Comparison of ENCODE assay signal across 12 cellular contexts in genomic region chr11:96221244-96222070, GRCh38.
DNase-seq lines count a peak whose midpoint lies in the region; ATAC-seq and TF ChIP-seq lines count a peak whose summit lies in the region.
"Had no signal": no experiment of that assay in that cellular context is flagged by ENCODE, and none has a peak within 500 bp of the region (broad histone marks: within the 10 kb centered on the region; RNA-seq: fewer than 3 reads in every experiment).

No MANE protein-coding gene starts in this region.

- no peaks in the 10 kb centered on the region for H3K9me3 Mint-ChIP-seq in CD8-positive, alpha-beta memory T cell
- H3K9me3 Mint-ChIP-seq in activated naive CD8-positive, alpha-beta T cell (ENCODE audit: low read depth), result no peaks in the 10 kb centered on the region
- peaks cover 0 to 4% (median 0%) of the 10 kb centered on the region in 11 donors for H3K9me3 Mint-ChIP-seq in naive thymus-derived CD4-positive, alpha-beta T cell

- H3K4me1 Mint-ChIP-seq in CD8-positive, alpha-beta memory T cell, result peaks cover 65 to 86% (median 79%) of the 10 kb centered on the region in 3 donors
- H3K4me1 Mint-ChIP-seq in activated naive CD8-positive, alpha-beta T cell (ENCODE audit: low read depth), result peaks cover 87% of the 10 kb centered on the region
- peaks cover 43 to 97% (median 86%) of the 10 kb centered on the region in 7 donors for H3K4me1 Mint-ChIP-seq in naive thymus-derived CD4-positive, alpha-beta T cell

- H3K4me1 ChIP-seq in ACC112 (ENCODE audit: control insufficient read depth, insufficient read depth, low read length, unreplicated experiment), result peaks cover 63% of the 10 kb centered on the region
- peaks cover 77% of the 10 kb centered on the region for H3K4me1 ChIP-seq in CD8-positive, alpha-beta memory T cell (ENCODE audit: insufficient read depth, low read length)
- peaks cover 51 to 79% of the 10 kb centered on the region in 2 donors for H3K4me1 ChIP-seq in naive thymus-derived CD4-positive, alpha-beta T cell (ENCODE audit: control insufficient read depth in 2 of 2, insufficient read depth in 2 of 2, low read length in 2 of 2)

- peak; percentile 65 for ATAC-seq in naive thymus-derived CD4-positive, alpha-beta T cell
- no peak for ATAC-seq in HG02610 (IDR thresholded peaks at IDR 0.05; ENCODE audit: unreplicated experiment)
- ATAC-seq in HG02571 (IDR thresholded peaks at IDR 0.05; ENCODE audit: unreplicated experiment), result no peak
- no peak for ATAC-seq in omental fat pad (ENCODE audit: low FRiP score)

- H3K27me3 ChIP-seq in ACC112 (ENCODE audit: insufficient read depth, low read length), result no peaks in the 10 kb centered on the region
- H3K27me3 ChIP-seq in CD8-positive, alpha-beta memory T cell (ENCODE audit: insufficient read depth, low read length, poor library complexity, severe bottlenecking), result no peaks in the 10 kb centered on the region
- no peaks in the 10 kb centered on the region for H3K27me3 ChIP-seq in naive thymus-derived CD4-positive, alpha-beta T cell (ENCODE audit: control insufficient read depth in 2 of 2, insufficient read depth in 2 of 2, low read length in 2 of 2)
- H3K27me3 ChIP-seq: heart left ventricle had no signal

- H3K9me3 ChIP-seq in CD8-positive, alpha-beta memory T cell (ENCODE audit: low read length), result no peaks in the 10 kb centered on the region
- H3K9me3 ChIP-seq in naive thymus-derived CD4-positive, alpha-beta T cell (ENCODE audit: control insufficient read depth in 2 of 3, low read length in 3 of 3), result no peaks in the 10 kb centered on the region
- H3K9me3 ChIP-seq: heart left ventricle had no signal

- peak overlapping the region; percentile 58 to 88 (median 80) for H3K27ac Mint-ChIP-seq in CD8-positive, alpha-beta memory T cell
- peak overlapping the region; percentile 89 for H3K27ac Mint-ChIP-seq in activated naive CD8-positive, alpha-beta T cell
- peak overlapping the region in 8 of 9 donors; percentile 80 to 99 (median 86) for H3K27ac Mint-ChIP-seq in naive thymus-derived CD4-positive, alpha-beta T cell

- CTCF ChIA-PET in CD8-positive, alpha-beta memory T cell (lab: Charles Lee), result interaction anchor here (0.6 to 1.8 kb wide), 6 partner anchors 16 to 122 kb away, joined by 3 to 10 read pairs (median 4); partner anchors contain the start of gene MAML2
- CTCF ChIA-PET in naive thymus-derived CD4-positive, alpha-beta T cell (lab: Charles Lee), result interaction anchor here (1.0 to 2.5 kb wide), 3 partner anchors 17 to 121 kb away, joined by 3 to 9 read pairs (median 4); partner anchors contain the start of gene MAML2

- H3K4me3 Mint-ChIP-seq in CD8-positive, alpha-beta memory T cell, result peak overlapping the region in 5 of 7 donors; percentile 16 to 69 (median 61)
- peak overlapping the region; percentile 14 for H3K4me3 Mint-ChIP-seq in activated naive CD8-positive, alpha-beta T cell
- peak overlapping the region; percentile 29 to 81 (median 51) for H3K4me3 Mint-ChIP-seq in naive thymus-derived CD4-positive, alpha-beta T cell

- no peak overlapping the region for H3K4me3 ChIP-seq in ACC112 (ENCODE audit: low read depth, low read length)
- no peak overlapping the region for H3K4me3 ChIP-seq in CD8-positive, alpha-beta memory T cell (ENCODE audit: low read length)
- H3K4me3 ChIP-seq in naive thymus-derived CD4-positive, alpha-beta T cell (ENCODE audit: low read length), result no peak overlapping the region
- H3K4me3 ChIP-seq: heart left ventricle had no signal

- H3K79me2 ChIP-seq in ACC112 (ENCODE audit: control insufficient read depth, insufficient read depth, low read length, unreplicated experiment), result peaks cover 79% of the 10 kb centered on the region

- no peak for DNase-seq in CD8-positive, alpha-beta memory T cell
- DNase-seq in naive thymus-derived CD4-positive, alpha-beta T cell, result no peak
- DNase-seq in SIG-M5 (lab: John Stamatoyannopoulos, UW), result no peak
- no peak for DNase-seq in omental fat pad (ENCODE audit: low spot score)
- DNase-seq: activated CD8-positive, alpha-beta memory T cell treated with anti-CD3 and anti-CD28 coated beads, Interleukin-2, amount 50 U/mL, for 4 hours; heart left ventricle; MM.1S; OCI-M1 had no signal

- H3K27me3 Mint-ChIP-seq in CD8-positive, alpha-beta memory T cell, result no peaks in the 10 kb centered on the region
- no peaks in the 10 kb centered on the region for H3K27me3 Mint-ChIP-seq in activated naive CD8-positive, alpha-beta T cell
- no peaks in the 10 kb centered on the region for H3K27me3 Mint-ChIP-seq in naive thymus-derived CD4-positive, alpha-beta T cell

- no peak for TF ChIP-seq CTCF in omental fat pad (IDR thresholded peaks at IDR 0.05)

- peaks cover 2 to 12% (median 10%) of the 10 kb centered on the region in 3 donors for H3K36me3 Mint-ChIP-seq in CD8-positive, alpha-beta memory T cell
- H3K36me3 Mint-ChIP-seq in activated naive CD8-positive, alpha-beta T cell, result peaks cover 11% of the 10 kb centered on the region
- peaks cover 0 to 29% (median 20%) of the 10 kb centered on the region in 5 donors for H3K36me3 Mint-ChIP-seq in naive thymus-derived CD4-positive, alpha-beta T cell

- H3K27ac ChIP-seq in ACC112 (ENCODE audit: low read depth, low read length), result peak overlapping the region; percentile 62
- H3K27ac ChIP-seq in CD8-positive, alpha-beta memory T cell (ENCODE audit: low read depth, low read length), result no peak overlapping the region
- H3K27ac ChIP-seq in naive thymus-derived CD4-positive, alpha-beta T cell (ENCODE audit: low read depth, low read length), result peak overlapping the region; percentile 75

- H3K36me3 ChIP-seq in ACC112 (ENCODE audit: insufficient read depth, low read length), result no peaks in the 10 kb centered on the region; the same call in 1 of the 2 replicates
- no peaks in the 10 kb centered on the region for H3K36me3 ChIP-seq in CD8-positive, alpha-beta memory T cell (ENCODE audit: insufficient read depth, low read length)
- no peaks in the 10 kb centered on the region for H3K36me3 ChIP-seq in naive thymus-derived CD4-positive, alpha-beta T cell (ENCODE audit: control insufficient read depth in 2 of 3, insufficient read depth in 3 of 3, low read length in 3 of 3)
- H3K36me3 ChIP-seq: heart left ventricle had no signal

- H2AFZ ChIP-seq in ACC112 (ENCODE audit: low read length, unreplicated experiment), result no peak overlapping the region

- intact Hi-C loops in naive thymus-derived CD4-positive, alpha-beta T cell (cut with micrococcal nuclease), result loop anchor here (1.0 to 2.0 kb wide), 3 partner anchors 14 to 33 kb away; no protein-coding TSS in a partner anchor

- POLR2A ChIA-PET in CD8-positive, alpha-beta memory T cell (lab: Charles Lee), result no interaction called here
- POLR2A ChIA-PET in naive thymus-derived CD4-positive, alpha-beta T cell (lab: Charles Lee), result interaction anchor here (1.1 to 1.4 kb wide), 3 partner anchors 9 to 35 kb away, joined by 3 to 4 read pairs (median 4); no protein-coding TSS in a partner anchor
